In genomic region chr14:92922883-92923743, GRCh38 we compare ENCODE assay signal across 8 cellular contexts. TPM values are rescaled to one million over a fixed set of nuclear protein-coding genes. Genes with fewer than 3 reads are reported as not detected.
DNase-seq lines count a peak whose midpoint lies in the region; ATAC-seq, FAIRE-seq and TF ChIP-seq lines count a peak whose summit lies in the region.

A gene with protein sequence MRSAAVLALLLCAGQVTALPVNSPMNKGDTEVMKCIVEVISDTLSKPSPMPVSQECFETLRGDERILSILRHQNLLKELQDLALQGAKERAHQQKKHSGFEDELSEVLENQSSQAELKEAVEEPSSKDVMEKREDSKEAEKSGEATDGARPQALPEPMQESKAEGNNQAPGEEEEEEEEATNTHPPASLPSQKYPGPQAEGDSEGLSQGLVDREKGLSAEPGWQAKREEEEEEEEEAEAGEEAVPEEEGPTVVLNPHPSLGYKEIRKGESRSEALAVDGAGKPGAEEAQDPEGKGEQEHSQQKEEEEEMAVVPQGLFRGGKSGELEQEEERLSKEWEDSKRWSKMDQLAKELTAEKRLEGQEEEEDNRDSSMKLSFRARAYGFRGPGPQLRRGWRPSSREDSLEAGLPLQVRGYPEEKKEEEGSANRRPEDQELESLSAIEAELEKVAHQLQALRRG (plus strand): TSS chr14:92923150. CDS start chr14:92923360, 210 bp downstream.

- DNase-seq in A549 (ENCODE audit: low read depth in 1 of 2, low spot score in 1 of 2), result peak; percentile 38 to 60
- DNase-seq in H7, result peak; percentile 97
- DNase-seq in NCI-H82 (lab: John Stamatoyannopoulos, UW), result peak; percentile 91
- peak; percentile 9 for DNase-seq in activated T-helper 9 cell treated with anti-CD3 and anti-CD28 coated beads, Interleukin-2, amount 50 U/mL, for 16 hours (ENCODE audit: low read depth)
- peak; percentile 43 for DNase-seq in glomerular visceral epithelial cell (ENCODE audit: extremely low spot score)
- no peak for DNase-seq in prostate gland (ENCODE audit: low spot score)

- CTCF ChIA-PET in A549 (lab: Yijun Ruan, JAX), result no interaction called here

- H3K9me3 ChIP-seq in A549 (no peaks in the 10 kb centered on the region), prostate gland (no peaks in the 10 kb centered on the region)

- FAIRE-seq in A549 (lab: Jason Lieb, UNC), result no peak

- no peaks in the 10 kb centered on the region for H3K36me3 ChIP-seq in H7 (replicated peaks; ENCODE audit: control insufficient read depth, insufficient read depth, low read length)
- H3K36me3 ChIP-seq in prostate gland, result no peaks in the 10 kb centered on the region

- ATAC-seq in A549 (peak; percentile 69 to 80), HG03159 (IDR thresholded peaks at IDR 0.05; ENCODE audit: unreplicated experiment) (no peak), GM18870 (IDR thresholded peaks at IDR 0.05; ENCODE audit: unreplicated experiment) (no peak)

- 13% methylated on average over 31 of the region's 86 CpGs for WGBS in A549 (ENCODE audit: missing lambda C conversion rate)
- 6% methylated on average over 41 of the region's 86 CpGs for WGBS in prostate gland

- TF ChIP-seq CTCF in A549 (IDR thresholded peaks at IDR 0.05) (no peak), prostate gland (IDR thresholded peaks at IDR 0.05) (no peak)

- peak within 1 kb of the TSS; percentile 99 for H3K4me2 ChIP-seq in A549

- TF ChIP-seq RAD21 in A549 (conservative IDR thresholded peaks at IDR 0.05 in 1 of 2, IDR thresholded peaks at IDR 0.05 in 1 of 2), result no peak

- TF ChIP-seq EP300 in A549 (IDR thresholded peaks at IDR 0.05), result no peak

- H3K4me1 ChIP-seq in A549 (peaks cover 9% of the 10 kb centered on the region; the same call in 2 of the 3 replicates), prostate gland (replicated peaks) (no peaks in the 10 kb centered on the region)

- H3K27ac ChIP-seq in A549 (no peak within 1 kb of the TSS), prostate gland (no peak within 1 kb of the TSS)

- TF ChIP-seq POLR2A in A549 (IDR thresholded peaks at IDR 0.05; ENCODE audit: low read length) (no peak), prostate gland (IDR thresholded peaks at IDR 0.05) (no peak)

- H3K27me3 ChIP-seq in H7 (ENCODE audit: control insufficient read depth, insufficient read depth, low read length) (peaks cover 2% of the 10 kb centered on the region), prostate gland (replicated peaks; ENCODE audit: insufficient read depth) (peaks cover 4% of the 10 kb centered on the region)

- intact Hi-C loops in prostate gland (cut with DNase I), result no loop called here

- POLR2A ChIA-PET in A549 (lab: Yijun Ruan, JAX), result no interaction called here

- H3K4me3 ChIP-seq in A549 (peak within 1 kb of the TSS; percentile 61), H7 (ENCODE audit: insufficient read depth, low read depth, low read length) (peak within 1 kb of the TSS; percentile 54), prostate gland (no peak within 1 kb of the TSS)

TF ChIP-seq in A549, 52 proteins besides CTCF, POLR2A, EP300 and RAD21:
- TF ChIP-seq HEYL (CRISPR knock-in tag; IDR thresholded peaks at IDR 0.05) (no peak), REST (IDR thresholded peaks at IDR 0.05) (peak; percentile 99), HDAC2 (IDR thresholded peaks at IDR 0.05) (no peak), CEBPB (IDR thresholded peaks at IDR 0.05) (no peak), FOXS1 (CRISPR knock-in tag; IDR thresholded peaks at IDR 0.05) (0 out of 2 replicates have a peak, but pooled peaks have one; percentile 24), BHLHE40 (IDR thresholded peaks at IDR 0.05; ENCODE audit: low read depth, low read length) (no peak), PHF8 (IDR thresholded peaks at IDR 0.05; ENCODE audit: borderline replicate concordance, low read depth) (no peak), KDM1A (IDR thresholded peaks at IDR 0.05; ENCODE audit: low read depth) (no peak), USF2 (IDR thresholded peaks at IDR 0.05) (no peak), MAFK (IDR thresholded peaks at IDR 0.05; ENCODE audit: partially characterized antibody) (no peak), KDM5A (IDR thresholded peaks at IDR 0.05) (no peak), HOXB13 (CRISPR knock-in tag; IDR thresholded peaks at IDR 0.05; ENCODE audit: low read depth) (no peak), RCOR1 (IDR thresholded peaks at IDR 0.05; ENCODE audit: low read depth, low read length) (no peak), TP53 (CRISPR knock-in tag; IDR thresholded peaks at IDR 0.05) (no peak), FOSB (CRISPR knock-in tag; IDR thresholded peaks at IDR 0.05) (no peak), EHMT2 (IDR thresholded peaks at IDR 0.05; ENCODE audit: low read depth) (peak; percentile 88)
- TF ChIP-seq, protein P1, sequence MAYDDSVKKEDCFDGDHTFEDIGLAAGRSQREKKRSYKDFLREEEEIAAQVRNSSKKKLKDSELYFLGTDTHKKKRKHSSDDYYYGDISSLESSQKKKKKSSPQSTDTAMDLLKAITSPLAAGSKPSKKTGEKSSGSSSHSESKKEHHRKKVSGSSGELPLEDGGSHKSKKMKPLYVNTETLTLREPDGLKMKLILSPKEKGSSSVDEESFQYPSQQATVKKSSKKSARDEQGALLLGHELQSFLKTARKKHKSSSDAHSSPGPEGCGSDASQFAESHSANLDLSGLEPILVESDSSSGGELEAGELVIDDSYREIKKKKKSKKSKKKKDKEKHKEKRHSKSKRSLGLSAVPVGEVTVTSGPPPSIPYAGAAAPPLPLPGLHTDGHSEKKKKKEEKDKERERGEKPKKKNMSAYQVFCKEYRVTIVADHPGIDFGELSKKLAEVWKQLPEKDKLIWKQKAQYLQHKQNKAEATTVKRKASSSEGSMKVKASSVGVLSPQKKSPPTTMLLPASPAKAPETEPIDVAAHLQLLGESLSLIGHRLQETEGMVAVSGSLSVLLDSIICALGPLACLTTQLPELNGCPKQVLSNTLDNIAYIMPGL (CRISPR knock-in tag; IDR thresholded peaks at IDR 0.05; ENCODE audit: borderline replicate concordance), result no peak
- TF ChIP-seq, protein P2, sequence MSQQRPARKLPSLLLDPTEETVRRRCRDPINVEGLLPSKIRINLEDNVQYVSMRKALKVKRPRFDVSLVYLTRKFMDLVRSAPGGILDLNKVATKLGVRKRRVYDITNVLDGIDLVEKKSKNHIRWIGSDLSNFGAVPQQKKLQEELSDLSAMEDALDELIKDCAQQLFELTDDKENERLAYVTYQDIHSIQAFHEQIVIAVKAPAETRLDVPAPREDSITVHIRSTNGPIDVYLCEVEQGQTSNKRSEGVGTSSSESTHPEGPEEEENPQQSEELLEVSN (IDR thresholded peaks at IDR 0.05; ENCODE audit: borderline replicate concordance, low read depth), result no peak

RNA-seq across cellular contexts. Expression of the gene that starts here (rescaled TPM):
- 0.11 and 0.32 TPM in 2 replicates for polyA plus RNA-seq in A549 (2011; rRNA removed)
- polyA plus RNA-seq in A549 (2012; cell fraction: cytosol; rRNA removed), result 0.44 and 0.45 TPM in 2 replicates
- polyA plus RNA-seq in A549 (2012; cell fraction: nucleus; rRNA removed), result 0.83 and 0.94 TPM in 2 replicates
- 0.61 to 0.73 TPM (median 0.70 TPM) in 3 replicates for polyA plus RNA-seq in A549 (2017; fragmentation: RNase III; extraction: RNeasy Plus Mini Kit Qiagen cat#74134 plus additional on column Dnase treatment)
- not detected in 2 replicates for polyA minus RNA-seq in A549 (2011; rRNA and poly(A)+ RNA removed)
- total RNA-seq in H7 (2014; rRNA removed; shearing (Covaris generic)), result 13.0 and 20.6 TPM in 2 replicates
- 10 to 100 TPM; 40.5 to 55.7 TPM for total RNA-seq in prostate gland

Comparison
In these comparisons a context has a peak if more than half of its experiments do, and no peak if none do; other contexts are left out.
1. Peak in DNase-seq, ATAC-seq, H3K4me3 ChIP-seq and H3K4me2 ChIP-seq in A549; RNA of the gene not detected or under 1 TPM.